In the genomic region with DNA sequence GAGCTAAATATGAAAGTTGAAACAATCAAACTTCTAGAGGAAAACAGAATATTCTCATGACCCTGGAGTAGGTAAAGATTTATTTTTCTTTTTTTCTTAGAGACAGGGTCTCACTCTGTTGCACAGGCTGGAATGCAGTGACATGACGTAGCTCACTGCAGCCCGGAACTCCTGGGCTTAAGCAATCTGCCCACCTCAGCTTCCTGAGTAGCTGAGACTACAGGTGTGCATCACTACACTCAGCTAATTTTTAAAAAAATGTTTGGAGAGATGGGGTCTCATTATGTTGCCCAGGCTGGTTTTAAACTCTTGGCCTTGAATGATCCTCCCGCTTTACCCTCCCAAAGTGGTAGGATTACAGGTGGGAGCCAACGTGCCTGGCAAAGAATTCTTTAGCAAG, we compare ENCODE assay signal across 24 cellular contexts. TPM values are rescaled to one million over a fixed set of nuclear protein-coding genes. Genes with fewer than 3 reads are reported as not detected.
DNase-seq lines count a peak whose midpoint lies in the region; ATAC-seq, FAIRE-seq and TF ChIP-seq lines count a peak whose summit lies in the region.
"Had no signal": no experiment of that assay in that cellular context is flagged by ENCODE, and none has a peak within 500 bp of the region (broad histone marks: within the 10 kb centered on the region; RNA-seq: fewer than 3 reads in every experiment).

No MANE protein-coding gene starts in this region.

- peak; percentile 29 for ATAC-seq in activated CD8-positive, alpha-beta T cell treated with anti-CD3 and anti-CD28 coated beads for 36 hours
- ATAC-seq in mucosa of descending colon = peak; percentile 29
- ATAC-seq: gastroesophageal sphincter, left colon, SK-N-SH treated with all-trans-retinoic acid at 6 μM for 48 hours had no signal

- no peak overlapping the region for H3K9ac ChIP-seq in BLaER1 treated with 17β-estradiol and CSF1 and Interleukin-3, amounts not matched to agents 10 nM and 100 nM

- CTCF ChIA-PET in activated CD8-positive, alpha-beta T cell treated with anti-CD3 and anti-CD28 coated beads for 36 hours (lab: Charles Lee) = interaction anchor here (0.6 to 1.1 kb wide), 2 partner anchors 13 to 227 kb away, joined by 3 read pairs; no protein-coding TSS in a partner anchor

- no peak overlapping the region for H3K4me3 ChIP-seq in BLaER1 treated with 17β-estradiol and CSF1 and Interleukin-3, amounts not matched to agents 10 nM and 100 nM
- H3K4me3 ChIP-seq in mucosa of descending colon = no peak overlapping the region
- H3K4me3 ChIP-seq in small intestine (ENCODE audit: low read depth in 1 of 2, low read length in 2 of 2) = no peak overlapping the region
- H3K4me3 ChIP-seq: dorsolateral prefrontal cortex, gastroesophageal sphincter, ovary, sigmoid colon had no signal

- peak overlapping the region in 7 of 11 experiments; percentile 20 to 60 (median 38); a peak in 9 of 22 replicates for H3K4me2 ChIP-seq in BLaER1 treated with 17β-estradiol and CSF1 and Interleukin-3, amounts not matched to agents 10 nM and 100 nM

- no peaks in the 10 kb centered on the region for H4K20me1 ChIP-seq in BLaER1 treated with 17β-estradiol and CSF1 and Interleukin-3, amounts not matched to agents 10 nM and 100 nM

- peak; percentile 67 for FAIRE-seq in GM18507 (lab: Jason Lieb, UNC)
- no peak for FAIRE-seq in HTR-8/SVneo (lab: Jason Lieb, UNC)
- FAIRE-seq in small intestine (lab: Jason Lieb, UNC) = no peak
- FAIRE-seq: RCC 7860, urothelium cell line had no signal

- no peaks in the 10 kb centered on the region for H3K27me3 ChIP-seq in BLaER1 treated with 17β-estradiol and CSF1 and Interleukin-3, amounts not matched to agents 10 nM and 100 nM
- no peaks in the 10 kb centered on the region for H3K27me3 ChIP-seq in small intestine (ENCODE audit: control insufficient read depth in 2 of 2, insufficient read depth in 2 of 2, low read length in 2 of 2)
- H3K27me3 ChIP-seq: ovary had no signal

- H3K9me3 Mint-ChIP-seq in activated CD8-positive, alpha-beta T cell treated with anti-CD3 and anti-CD28 coated beads for 36 hours = no peaks in the 10 kb centered on the region

- POLR2A ChIA-PET in activated CD8-positive, alpha-beta T cell treated with anti-CD3 and anti-CD28 coated beads for 36 hours (lab: Charles Lee) = interaction anchor here (0.8 to 1.1 kb wide), 2 partner anchors 12 to 116 kb away, joined by 3 to 4 read pairs; no protein-coding TSS in a partner anchor

- H3K27ac Mint-ChIP-seq in activated CD8-positive, alpha-beta T cell treated with anti-CD3 and anti-CD28 coated beads for 36 hours = peak overlapping the region; percentile 75

- peaks cover 64% of the 10 kb centered on the region for H3K4me1 Mint-ChIP-seq in activated CD8-positive, alpha-beta T cell treated with anti-CD3 and anti-CD28 coated beads for 36 hours (ENCODE audit: low read depth)

- intact Hi-C loops in activated CD8-positive, alpha-beta T cell treated with anti-CD3 and anti-CD28 coated beads for 36 hours (cut with micrococcal nuclease) = no loop called here
- intact Hi-C loops in mucosa of descending colon (cut with DNase I, micrococcal nuclease) = no loop called here

- no peaks in the 10 kb centered on the region for H3K36me3 ChIP-seq in BLaER1 treated with 17β-estradiol and CSF1 and Interleukin-3, amounts not matched to agents 10 nM and 100 nM
- no peaks in the 10 kb centered on the region for H3K36me3 ChIP-seq in mucosa of descending colon (ENCODE audit: low read depth)
- no peaks in the 10 kb centered on the region for H3K36me3 ChIP-seq in small intestine (ENCODE audit: control insufficient read depth in 2 of 2, insufficient read depth in 2 of 2, low read length in 2 of 2)
- H3K36me3 ChIP-seq: gastroesophageal sphincter, ovary, sigmoid colon had no signal

- H3K4me3 Mint-ChIP-seq in activated CD8-positive, alpha-beta T cell treated with anti-CD3 and anti-CD28 coated beads for 36 hours = no peak overlapping the region

- TF ChIP-seq CTCF in activated CD8-positive, alpha-beta T cell treated with anti-CD3 and anti-CD28 coated beads for 36 hours (IDR thresholded peaks at IDR 0.05) = no peak
- no peak for TF ChIP-seq CTCF in mucosa of descending colon (IDR thresholded peaks at IDR 0.05)

- H3K9me3 ChIP-seq in BLaER1 treated with 17β-estradiol and CSF1 and Interleukin-3, amounts not matched to agents 10 nM and 100 nM (replicated peaks in 1 of 11) = no peaks in the 10 kb centered on the region
- H3K9me3 ChIP-seq in mucosa of descending colon = no peaks in the 10 kb centered on the region
- H3K9me3 ChIP-seq in small intestine (ENCODE audit: control insufficient read depth, low read depth) = no peaks in the 10 kb centered on the region
- H3K9me3 ChIP-seq: Caco-2, gastroesophageal sphincter, ovary, sigmoid colon had no signal

- H3K27ac ChIP-seq in BLaER1 treated with 17β-estradiol and CSF1 and Interleukin-3, amounts not matched to agents 10 nM and 100 nM = no peak overlapping the region
- H3K27ac ChIP-seq in small intestine (ENCODE audit: low read depth in 1 of 2, low read length in 1 of 2) = no peak overlapping the region
- H3K27ac ChIP-seq: dorsolateral prefrontal cortex, gastroesophageal sphincter, ovary, sigmoid colon had no signal

- peaks cover 26% of the 10 kb centered on the region for H3K36me3 Mint-ChIP-seq in activated CD8-positive, alpha-beta T cell treated with anti-CD3 and anti-CD28 coated beads for 36 hours (ENCODE audit: low read depth)

- DNase-seq in GM18507 (ENCODE audit: extremely low spot score, insufficient read length, low read depth) (no peak), mucosa of descending colon (no peak), HTR-8/SVneo (ENCODE audit: insufficient read length, low spot score) (no peak), small intestine (no peak), NCI-H1092 treated with DMSO at 0.1 percent for 48 hours (lab: John Stamatoyannopoulos, UW) (no peak), NCI-H2029 treated with DMSO at 0.1 percent for 48 hours (lab: John Stamatoyannopoulos, UW) (no peak)
- no peak for DNase-seq in activated CD8-positive, alpha-beta T cell treated with anti-CD3 and anti-CD28 coated beads for 36 hours
- DNase-seq: activated CD4-positive, alpha-beta T cell treated with anti-CD3 and anti-CD28 coated beads for 4 hours; Caco-2; dorsolateral prefrontal cortex; erythroblast; HCEC 1CT; left colon; NCI-H1417 treated with DMSO at 0.1 percent for 48 hours; NCI-H2171 treated with DMSO at 0.1 percent for 48 hours; NCI-H774; ovary; sigmoid colon had no signal

- 70 to 85% (median 71%) methylated on average over 4 of the region's 4 CpGs for WGBS in small intestine, 3 donors

- H3K27me3 Mint-ChIP-seq in activated CD8-positive, alpha-beta T cell treated with anti-CD3 and anti-CD28 coated beads for 36 hours = no peaks in the 10 kb centered on the region

- peaks cover 0 to 16% (median 12%) of the 10 kb centered on the region in 10 experiments; a peak in 16 of 20 replicates for H3K4me1 ChIP-seq in BLaER1 treated with 17β-estradiol and CSF1 and Interleukin-3, amounts not matched to agents 10 nM and 100 nM
- H3K4me1 ChIP-seq in mucosa of descending colon (ENCODE audit: low read depth) (no peaks in the 10 kb centered on the region), small intestine (ENCODE audit: control insufficient read depth in 2 of 2, insufficient read depth in 1 of 2, low read depth in 1 of 2, low read length in 1 of 2) (no peaks in the 10 kb centered on the region)
- H3K4me1 ChIP-seq: Caco-2, gastroesophageal sphincter, sigmoid colon had no signal

RNA-seq across cellular contexts. Expression of gene IKZF3, which starts 15.5 kb away (rescaled TPM):
- total RNA-seq in activated CD8-positive, alpha-beta T cell treated with anti-CD3 and anti-CD28 coated beads for 36 hours = 10 to 100 TPM; 52.1 to 52.2 TPM
- 1 to 10 TPM; 3.5 to 5.3 (median 4.6) TPM for total RNA-seq in mucosa of descending colon
- polyA plus RNA-seq in small intestine = 1 to 10 TPM in 2 of 3 donors, under 1 TPM in 1; 0.67 to 1.6 (median 1.4) TPM

RNA-seq across cellular contexts. Expression of gene ZPBP2, which starts 19.4 kb away (rescaled TPM):
- total RNA-seq in activated CD8-positive, alpha-beta T cell treated with anti-CD3 and anti-CD28 coated beads for 36 hours = not detected
- not detected for total RNA-seq in mucosa of descending colon
- polyA plus RNA-seq in small intestine = not detected
- total RNA-seq: Caco-2, dorsolateral prefrontal cortex, gastroesophageal sphincter, left colon, mucosa of gallbladder, ovary, sigmoid colon had no signal
- polyA plus RNA-seq: ovary had no signal

Comparison
In these comparisons a context has a peak if more than half of its experiments do, and no peak if none do; other contexts are left out.
1. RNA of gene IKZF3, which starts 15.5 kb away (total RNA-seq): 52.1 to 52.2 TPM in activated CD8-positive, alpha-beta T cell treated with anti-CD3 and anti-CD28 coated beads for 36 hours; 3.5 to 5.3 TPM in mucosa of descending colon; every median in the first group is over 4 times any median in the second.